Comparison of ENCODE assay signal across 1 cellular context in genomic region chr11:121359587-121359986, GRCh38.
TF ChIP-seq lines count a peak whose summit lies in the region.

No MANE protein-coding gene starts in this region.

TF ChIP-seq in GM23338, 12 proteins besides CTCF, POLR2A, EP300 and RAD21 (continued from another document):
- TF ChIP-seq ETS1 (IDR thresholded peaks at IDR 0.05) (no peak), JUNB (IDR thresholded peaks at IDR 0.05; ENCODE audit: unreplicated experiment) (no peak), CREB1 (CRISPR knock-in tag; IDR thresholded peaks at IDR 0.05; ENCODE audit: low read depth) (no peak)
